18 cellular contexts compared by ENCODE assay signal in genomic region chr1:28439320-28439719, GRCh38.
DNase-seq lines count a peak whose midpoint lies in the region; ATAC-seq, FAIRE-seq and TF ChIP-seq lines count a peak whose summit lies in the region.
"Had no signal": no experiment of that assay in that cellular context is flagged by ENCODE, and none has a peak within 500 bp of the region (broad histone marks: within the 10 kb centered on the region; RNA-seq: fewer than 3 reads in every experiment).

No MANE protein-coding gene starts in this region.

- peaks cover 35% of the 10 kb centered on the region for H3F3A ChIP-seq in SK-N-SH (replicated peaks; ENCODE audit: insufficient read depth)
- H3F3A ChIP-seq in PC-9 (ENCODE audit: insufficient read depth, low read depth) = peaks cover 33% of the 10 kb centered on the region

- no peak overlapping the region for H2AFZ ChIP-seq in SK-N-SH (ENCODE audit: low read depth)
- no peak overlapping the region for H2AFZ ChIP-seq in PC-9
- no peak overlapping the region for H2AFZ ChIP-seq in endothelial cell of umbilical vein (ENCODE audit: low read depth, low read length)
- H2AFZ ChIP-seq: neural progenitor cell had no signal

- H4K20me1 ChIP-seq in SK-N-SH (ENCODE audit: insufficient read depth) (peaks cover 6% of the 10 kb centered on the region; the same call in 1 of the 2 replicates), PC-9 (ENCODE audit: insufficient read depth) (no peaks in the 10 kb centered on the region), endothelial cell of umbilical vein (replicated peaks; ENCODE audit: control insufficient read depth, extremely low read depth, insufficient read depth, low read length) (no peaks in the 10 kb centered on the region)

- DNase-seq in SK-N-SH (no peak), PC-9 (no peak), endothelial cell of umbilical vein (ENCODE audit: low read depth, low spot score) (peak; percentile 38), retinal pigment epithelial cell (ENCODE audit: low read depth) (no peak), midbrain (lab: John Stamatoyannopoulos, UW) (no peak)
- no peak for DNase-seq in effector CD8-positive, alpha-beta T cell (lab: John Stamatoyannopoulos, UW)
- DNase-seq: 8988T; activated CD8-positive, alpha-beta T cell treated with anti-CD3 and anti-CD28 coated beads, Interleukin-2, amount 10 ng/mL, durations not matched to agents 7 days and 5 days; activated effector memory CD4-positive, alpha-beta T cell treated with Interleukin-2 at 50 U/mL for 16 hours; CD4-positive, CD25-positive, alpha-beta regulatory T cell; DND-41; NCI-H345; sigmoid colon; transverse colon had no signal

- intact Hi-C loops in PC-9 (cut with micrococcal nuclease; ENCODE audit: unreplicated experiment) (loop anchor here (5.0 kb wide), 1 partner anchor 68 kb away; the partner anchor contains the start of gene RCC1), endothelial cell of umbilical vein (cut with micrococcal nuclease) (loop anchor here (2.0 kb wide), 1 partner anchor 17 kb away; no protein-coding TSS in a partner anchor)

- H3K9me2 ChIP-seq in SK-N-SH (no peaks in the 10 kb centered on the region), PC-9 (ENCODE audit: insufficient read depth) (no peaks in the 10 kb centered on the region)

- H3K36me3 ChIP-seq in SK-N-SH (replicated peaks in 1 of 2; ENCODE audit: control insufficient read depth in 1 of 2, insufficient read depth in 2 of 2, low read length in 1 of 2) (peaks cover 0 to 6% of the 10 kb centered on the region in 2 experiments), PC-9 (ENCODE audit: low read depth) (no peaks in the 10 kb centered on the region), endothelial cell of umbilical vein (ENCODE audit: control insufficient read depth in 2 of 2, extremely low read depth in 1 of 2, insufficient read depth in 2 of 2, low read length in 2 of 2) (no peaks in the 10 kb centered on the region)
- H3K36me3 ChIP-seq: neural progenitor cell, transverse colon had no signal

- CTCF ChIA-PET in SK-N-SH (lab: Yijun Ruan, JAX) (no interaction called here), PC-9 (lab: Charles Lee) (no interaction called here), endothelial cell of umbilical vein (lab: Charles Lee) (interaction anchor here (1.4 to 1.7 kb wide), 2 partner anchors 11 to 29 kb away, joined by 4 to 7 read pairs; no protein-coding TSS in a partner anchor)

- no peaks in the 10 kb centered on the region for H3K9me1 ChIP-seq in endothelial cell of umbilical vein (replicated peaks; ENCODE audit: control insufficient read depth, extremely low read depth, insufficient read depth, low read length)

- peak overlapping the region; percentile 49; the same call in 1 of the 2 replicates for H3K9ac ChIP-seq in SK-N-SH
- H3K9ac ChIP-seq in endothelial cell of umbilical vein (replicated peaks; ENCODE audit: extremely low read depth, insufficient read depth, low read length) = peak overlapping the region; percentile 39
- H3K9ac ChIP-seq: neural progenitor cell had no signal

- H3K9me3 ChIP-seq in SK-N-SH = no peaks in the 10 kb centered on the region
- no peaks in the 10 kb centered on the region for H3K9me3 ChIP-seq in PC-9 (ENCODE audit: insufficient read depth, low read depth)
- no peaks in the 10 kb centered on the region for H3K9me3 ChIP-seq in endothelial cell of umbilical vein (replicated peaks; ENCODE audit: control insufficient read depth, insufficient read depth, low read length)
- H3K9me3 ChIP-seq: sigmoid colon, transverse colon had no signal

- H3K4me2 ChIP-seq in SK-N-SH (peak overlapping the region; percentile 80), PC-9 (peak overlapping the region; percentile 82), endothelial cell of umbilical vein (ENCODE audit: insufficient read depth, low read length) (peak overlapping the region; percentile 55)
- H3K4me2 ChIP-seq: neural progenitor cell had no signal

- H3K4me3 ChIP-seq in SK-N-SH (ENCODE audit: low read depth in 2 of 2, low read length in 1 of 2) (no peak overlapping the region; a peak in 1 of 4 replicates), PC-9 (peak overlapping the region; percentile 56), endothelial cell of umbilical vein (replicated peaks in 1 of 3; ENCODE audit: insufficient read depth in 1 of 3, low read depth in 1 of 3, low read length in 3 of 3) (peak overlapping the region; percentile 31 to 72 (median 33)), retinal pigment epithelial cell (ENCODE audit: low read length) (peak overlapping the region; percentile 52)
- H3K4me3 ChIP-seq: neural progenitor cell had no signal

- BruUV-seq in PC-9 (replicated peaks; lab: Mats Ljungman, UMichigan) (no TSS peak), endothelial cell of umbilical vein (replicated peaks; lab: Mats Ljungman, UMichigan) (no TSS peak)

- no peak for FAIRE-seq in endothelial cell of umbilical vein (lab: Jason Lieb, UNC)

- POLR2A ChIA-PET in SK-N-SH (lab: Yijun Ruan, JAX) (no interaction called here), PC-9 (lab: Charles Lee; ENCODE audit: unreplicated experiment) (no interaction called here), endothelial cell of umbilical vein (lab: Charles Lee) (no interaction called here)

- peaks cover 74% of the 10 kb centered on the region for H3K79me2 ChIP-seq in SK-N-SH (ENCODE audit: insufficient read depth)
- peaks cover 30% of the 10 kb centered on the region for H3K79me2 ChIP-seq in PC-9 (ENCODE audit: low read depth)
- peaks cover 33% of the 10 kb centered on the region for H3K79me2 ChIP-seq in endothelial cell of umbilical vein (ENCODE audit: control insufficient read depth, insufficient read depth, low read length)

- H3K4me1 ChIP-seq in SK-N-SH (ENCODE audit: control insufficient read depth in 1 of 2, insufficient read depth in 2 of 2, low read depth in 1 of 2, low read length in 1 of 2) (peaks cover 11 to 29% of the 10 kb centered on the region in 2 experiments; a peak in 3 of 4 replicates), PC-9 (replicated peaks; ENCODE audit: insufficient read depth) (peaks cover 37% of the 10 kb centered on the region), endothelial cell of umbilical vein (ENCODE audit: control insufficient read depth, extremely low read depth, insufficient read depth, low read length) (peaks cover 27% of the 10 kb centered on the region)

- H3K27me3 ChIP-seq in SK-N-SH (ENCODE audit: insufficient read depth) (no peaks in the 10 kb centered on the region), PC-9 (ENCODE audit: insufficient read depth, low read depth) (no peaks in the 10 kb centered on the region), endothelial cell of umbilical vein (ENCODE audit: control insufficient read depth in 2 of 2, insufficient read depth in 2 of 2, low read length in 2 of 2) (no peaks in the 10 kb centered on the region)
- H3K27me3 ChIP-seq: neural progenitor cell, sigmoid colon, transverse colon had no signal

- no peak for TF ChIP-seq POLR2A in endothelial cell of umbilical vein (IDR thresholded peaks at IDR 0.05; ENCODE audit: low read depth, low read length)

- no peak for TF ChIP-seq RAD21 in SK-N-SH (IDR thresholded peaks at IDR 0.05; ENCODE audit: low read length)

- H3K27ac ChIP-seq in SK-N-SH (ENCODE audit: low read depth in 2 of 2, low read length in 1 of 2) = peak overlapping the region; percentile 8 to 93; a peak in 2 of 4 replicates
- peak overlapping the region; percentile 79 for H3K27ac ChIP-seq in PC-9
- peak overlapping the region; percentile 45 for H3K27ac ChIP-seq in endothelial cell of umbilical vein (ENCODE audit: insufficient read depth, low read depth, low read length)
- H3K27ac ChIP-seq: neural progenitor cell had no signal

- ATAC-seq in SK-N-SH treated with all-trans-retinoic acid at 6 μM for 48 hours = no peak
- no peak for ATAC-seq in GM21390 (IDR thresholded peaks at IDR 0.05; ENCODE audit: unreplicated experiment)
- ATAC-seq: activated CD8-positive, alpha-beta T cell treated with anti-CD3 and anti-CD28 coated beads, Interleukin-2, amount 10 ng/mL, durations not matched to agents 7 days and 5 days; stimulated activated effector memory CD8-positive, alpha-beta T cell treated with anti-CD3 and anti-CD28 coated beads, Interleukin-12 subunit alpha, Interleukin-12 subunit beta, amount 100 ng/mL, for 72 hours had no signal

- TF ChIP-seq CTCF in SK-N-SH (IDR thresholded peaks at IDR 0.05) (no peak), PC-9 (conservative IDR thresholded peaks at IDR 0.05) (no peak), endothelial cell of umbilical vein (IDR thresholded peaks at IDR 0.05; ENCODE audit: extremely low read depth in 1 of 2, insufficient read depth in 1 of 2, low read depth in 1 of 2, low read length in 2 of 2) (no peak), retinal pigment epithelial cell (conservative IDR thresholded peaks at IDR 0.05; ENCODE audit: low read depth, low read length) (no peak)

- dilution Hi-C loops in endothelial cell of umbilical vein (cut with MboI; ENCODE audit: extremely low pct_ligation_motif_present, low sequenced_read_pairs) = no loop called here

- TF ChIP-seq EP300 in SK-N-SH (IDR thresholded peaks at IDR 0.05; ENCODE audit: borderline replicate concordance in 1 of 2, low read depth in 1 of 2, low read length in 1 of 2) = no peak

TF ChIP-seq in SK-N-SH, 30 proteins besides CTCF, POLR2A, EP300 and RAD21 (continues in another document):
- TF ChIP-seq RCOR1 (IDR thresholded peaks at IDR 0.05; ENCODE audit: low read length) = no peak
- TF ChIP-seq FOXJ3 (CRISPR knock-in tag; IDR thresholded peaks at IDR 0.05) = no peak

TF ChIP-seq in SK-N-SH treated with all-trans-retinoic acid at 6 μM for 48 hours, 23 proteins besides CTCF, POLR2A, EP300 and RAD21:
- TF ChIP-seq ZFP3 (CRISPR knock-in tag; IDR thresholded peaks at IDR 0.05) (no peak), SNAI2 (CRISPR knock-in tag; IDR thresholded peaks at IDR 0.05) (no peak)

TF ChIP-seq in endothelial cell of umbilical vein, 7 proteins besides CTCF, POLR2A, EP300 and RAD21:
- TF ChIP-seq MAX (IDR thresholded peaks at IDR 0.05; ENCODE audit: insufficient read depth, insufficient read length) (no peak), FOS (IDR thresholded peaks at IDR 0.05; ENCODE audit: borderline replicate concordance, insufficient read depth, low read length) (peak; percentile 43), GATA2 (IDR thresholded peaks at IDR 0.05; ENCODE audit: insufficient read depth, insufficient read length, low read depth, low read length) (no peak), JUN (IDR thresholded peaks at IDR 0.05; ENCODE audit: borderline replicate concordance, insufficient read depth, insufficient read length, low read depth) (peak; percentile 34)

Comparison
In these comparisons a context has a peak if more than half of its experiments do, and no peak if none do; other contexts are left out.
1. H3K4me3 ChIP-seq: peak in PC-9 (single experiment), endothelial cell of umbilical vein (3 of 3) and retinal pigment epithelial cell (single experiment); none in SK-N-SH (0 of 2).
2. Peak in every context shown above with its lines, with median percentiles within 50 percentile points of each other: H3K27ac ChIP-seq and H3K4me2 ChIP-seq.